In the genomic region with DNA sequence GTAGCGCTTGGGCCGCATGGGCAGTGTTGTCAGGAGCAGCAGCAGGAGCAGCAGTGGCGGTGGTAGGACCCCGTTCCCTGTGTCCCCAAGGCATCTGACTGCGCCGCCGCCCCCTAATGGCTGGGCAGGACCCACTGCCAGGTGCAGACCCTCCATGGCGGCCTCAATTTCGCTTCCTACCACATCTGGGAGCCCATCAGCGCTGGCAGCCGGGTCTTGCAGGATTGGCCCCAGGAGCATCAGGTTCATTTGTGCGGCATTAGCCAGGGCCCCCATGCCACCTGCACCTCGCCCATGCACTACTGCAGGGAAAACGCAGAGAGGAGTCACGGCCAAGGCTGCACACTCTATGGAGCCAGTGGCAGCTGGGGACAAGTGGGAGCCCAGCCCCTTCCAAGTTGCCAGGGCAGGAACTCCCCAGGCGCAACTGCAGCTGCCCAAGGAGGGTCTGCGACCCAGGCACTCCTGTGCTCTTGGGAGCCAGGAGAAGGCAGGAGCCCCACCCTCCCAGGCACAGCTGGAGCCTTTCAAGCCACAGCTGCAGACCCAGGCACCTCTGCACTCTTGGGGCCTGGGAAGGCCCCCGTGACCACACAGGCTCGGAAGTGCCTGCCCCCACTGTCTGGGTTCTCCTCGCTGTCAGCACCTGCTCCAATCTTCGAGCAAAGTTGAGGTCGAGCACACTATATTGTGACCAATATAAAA, we compare ENCODE assay signal across 21 cellular contexts.
A peak's percentile ranks its signal among the peaks of the same experiment; 100 is the strongest.
DNase-seq lines count a peak whose midpoint lies in the region; ATAC-seq, FAIRE-seq and TF ChIP-seq lines count a peak whose summit lies in the region.
"Had no signal": no experiment of that assay in that cellular context is flagged by ENCODE, and none has a peak within 500 bp of the region (broad histone marks: within the 10 kb centered on the region; RNA-seq: fewer than 3 reads in every experiment).

No MANE protein-coding gene starts in this region.

- whole genome bisulfite sequencing in right lobe of liver (ENCODE audit: insufficient coverage, low coverage, low lambda C conversion rate, missing lambda C conversion rate): 70% methylated on average over 4 of the region's 22 CpGs
- 41% methylated on average over 17 of the region's 22 CpGs for WGBS in HepG2 (ENCODE audit: low lambda C conversion rate)

- no peaks in the 10 kb centered on the region for H3K36me3 ChIP-seq in right lobe of liver
- H3K36me3 ChIP-seq in HepG2 (replicated peaks in 1 of 2; ENCODE audit: control insufficient read depth in 1 of 2, insufficient read depth in 2 of 2, low read length in 2 of 2): no peaks in the 10 kb centered on the region
- no peaks in the 10 kb centered on the region for H3K36me3 ChIP-seq in PC-9 (ENCODE audit: low read depth)
- H3K36me3 ChIP-seq: MG63 had no signal

- POLR2A ChIA-PET in HepG2 (lab: Yijun Ruan, JAX) (no interaction called here), PC-9 (lab: Charles Lee; ENCODE audit: unreplicated experiment) (no interaction called here)

- CTCF ChIA-PET in HepG2 (lab: Yijun Ruan, JAX; ENCODE audit: low intra/inter-chr PET ratio, low total read pairs) (no interaction called here), PC-9 (lab: Charles Lee) (no interaction called here)

- TF ChIP-seq CTCF in right lobe of liver (IDR thresholded peaks at IDR 0.05): no peak
- TF ChIP-seq CTCF in HepG2 (CRISPR knock-in tag; IDR thresholded peaks at IDR 0.05): no peak
- no peak for TF ChIP-seq CTCF in PC-9 (conservative IDR thresholded peaks at IDR 0.05)

- no peak for TF ChIP-seq RAD21 in HepG2 (CRISPR knock-in tag; IDR thresholded peaks at IDR 0.05)

- in situ Hi-C loops in HepG2 (cut with HindIII; ENCODE audit: extremely low pct_ligation_motif_present, low pct_unique_long_range_greater_than_20kb): no loop called here

- ATAC-seq in right lobe of liver (no peak), HepG2 (no peak), GM21367 (IDR thresholded peaks at IDR 0.05; ENCODE audit: unreplicated experiment) (no peak)

- intact Hi-C loops in right lobe of liver (cut with DNase I) (no loop called here), HepG2 (cut with micrococcal nuclease; ENCODE audit: unreplicated experiment) (no loop called here), posterior vena cava (cut with DNase I) (no loop called here), PC-9 (cut with micrococcal nuclease; ENCODE audit: unreplicated experiment) (no loop called here)

- H3K79me2 ChIP-seq in HepG2 (ENCODE audit: insufficient read depth, low read length): no peaks in the 10 kb centered on the region
- no peaks in the 10 kb centered on the region for H3K79me2 ChIP-seq in PC-9 (ENCODE audit: low read depth)

- H3K9ac ChIP-seq in HepG2 (ENCODE audit: insufficient read depth, low read depth, low read length): no peak overlapping the region

- no TSS peak for BruUV-seq in HepG2 (replicated peaks; lab: Mats Ljungman, UMichigan)
- BruUV-seq in PC-9 (replicated peaks; lab: Mats Ljungman, UMichigan): no TSS peak

- H3K9me3 ChIP-seq in right lobe of liver (no peaks in the 10 kb centered on the region), HepG2 (ENCODE audit: low read length) (no peaks in the 10 kb centered on the region), iPS-18c (ENCODE audit: control insufficient read depth, insufficient read depth, low read length) (peaks cover 2% of the 10 kb centered on the region), PC-9 (ENCODE audit: insufficient read depth, low read depth) (no peaks in the 10 kb centered on the region)
- H3K9me3 ChIP-seq: MG63 had no signal

- TF ChIP-seq EP300 in HepG2 (IDR thresholded peaks at IDR 0.05; ENCODE audit: low read depth in 2 of 2, low read length in 2 of 2) (no peak), HepG2 (CRISPR knock-in tag; IDR thresholded peaks at IDR 0.05; ENCODE audit: borderline replicate concordance) (no peak)

- DNase-seq in right lobe of liver: peak in 2 of 3 donors; percentile 31 to 50
- no peak for DNase-seq in HepG2 (ENCODE audit: low spot score)
- DNase-seq in posterior vena cava (ENCODE audit: low spot score): peak; percentile 73
- DNase-seq in ureter (ENCODE audit: low spot score): peak; percentile 30
- no peak for DNase-seq in PC-9
- DNase-seq in stimulated activated CD4-positive, alpha-beta T cell treated with anti-CD3 and anti-CD28 coated beads, Interleukin-12 subunit alpha, Interleukin-12 subunit beta, amount 100 ng/mL, for 4 hours: no peak
- DNase-seq: DMS79 treated with DMSO at 0.1 percent for 48 hours, H7, IMR-90, Kasumi-1, MG63, NCI-H1092, NCI-H146, NCI-H2029 treated with DMSO at 0.1 percent for 48 hours, NCI-H2171 treated with DMSO at 0.1 percent for 48 hours, NCI-H446 treated with DMSO at 0.1 percent for 48 hours, NCI-H69, SHP77 had no signal

- H3K4me3 ChIP-seq in right lobe of liver (no peak overlapping the region), HepG2 (replicated peaks in 1 of 3; ENCODE audit: insufficient read depth in 1 of 3, low read depth in 2 of 3, low read length in 3 of 3) (no peak overlapping the region), iPS-18c (ENCODE audit: insufficient read depth, low read depth, low read length) (peak overlapping the region; percentile 9; the same call in 1 of the 2 replicates), PC-9 (no peak overlapping the region)
- H3K4me3 ChIP-seq: MG63, SK-N-MC had no signal

- H3K4me2 ChIP-seq in HepG2 (ENCODE audit: low read depth, low read length) (no peak overlapping the region), PC-9 (no peak overlapping the region)

- H3K9me2 ChIP-seq in PC-9 (ENCODE audit: insufficient read depth): no peaks in the 10 kb centered on the region

- no peaks in the 10 kb centered on the region for H3F3A ChIP-seq in PC-9 (ENCODE audit: insufficient read depth, low read depth)

- no peak for FAIRE-seq in HepG2 (lab: Jason Lieb, UNC)

- H3K27ac ChIP-seq in right lobe of liver (no peak overlapping the region), HepG2 (ENCODE audit: extremely low read length, insufficient read depth, low read length) (no peak overlapping the region), PC-9 (no peak overlapping the region)
- H3K27ac ChIP-seq: SK-N-MC had no signal

- peaks cover 0 to 4% of the 10 kb centered on the region in 2 donors for H3K27me3 ChIP-seq in right lobe of liver
- no peaks in the 10 kb centered on the region for H3K27me3 ChIP-seq in HepG2 (ENCODE audit: control insufficient read depth in 1 of 2, insufficient read depth in 2 of 2, low read length in 2 of 2)
- peaks cover 5% of the 10 kb centered on the region; the same call in 1 of the 2 replicates for H3K27me3 ChIP-seq in PC-9 (ENCODE audit: insufficient read depth, low read depth)
- H3K27me3 ChIP-seq: MG63 had no signal

- H3K4me1 ChIP-seq in right lobe of liver (no peaks in the 10 kb centered on the region), HepG2 (ENCODE audit: insufficient read depth, low read length) (no peaks in the 10 kb centered on the region), PC-9 (replicated peaks; ENCODE audit: insufficient read depth) (no peaks in the 10 kb centered on the region)

- H4K20me1 ChIP-seq in HepG2 (ENCODE audit: insufficient read depth, low read length): no peaks in the 10 kb centered on the region
- no peaks in the 10 kb centered on the region for H4K20me1 ChIP-seq in PC-9 (ENCODE audit: insufficient read depth)

- H2AFZ ChIP-seq in HepG2 (ENCODE audit: low read length) (no peak overlapping the region), PC-9 (no peak overlapping the region)

- TF ChIP-seq POLR2A in right lobe of liver (IDR thresholded peaks at IDR 0.05) (no peak), HepG2 (IDR thresholded peaks at IDR 0.05; ENCODE audit: insufficient read depth in 1 of 2, low read depth in 2 of 2, low read length in 2 of 2) (no peak)

TF ChIP-seq in HepG2, 621 proteins besides CTCF, POLR2A, EP300 and RAD21 (continues in another document):
- TF ChIP-seq, protein P1, sequence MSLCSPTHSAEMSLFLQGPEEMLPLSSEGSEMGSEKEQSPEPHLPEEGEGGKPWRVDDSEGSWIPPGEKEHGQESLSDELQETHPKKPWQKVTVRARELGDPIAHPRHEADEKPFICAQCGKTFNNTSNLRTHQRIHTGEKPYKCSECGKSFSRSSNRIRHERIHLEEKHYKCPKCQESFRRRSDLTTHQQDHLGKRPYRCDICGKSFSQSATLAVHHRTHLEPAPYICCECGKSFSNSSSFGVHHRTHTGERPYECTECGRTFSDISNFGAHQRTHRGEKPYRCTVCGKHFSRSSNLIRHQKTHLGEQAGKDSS (CRISPR knock-in tag; IDR thresholded peaks at IDR 0.05; ENCODE audit: borderline replicate concordance, low read depth): no peak
- TF ChIP-seq ZFY (CRISPR knock-in tag; IDR thresholded peaks at IDR 0.05) (no peak), EZH2 (conservative IDR thresholded peaks at IDR 0.05; ENCODE audit: low read depth, low read length) (no peak), ZNF782 (CRISPR knock-in tag; IDR thresholded peaks at IDR 0.05; ENCODE audit: borderline replicate concordance) (no peak), HDAC1 (CRISPR knock-in tag; IDR thresholded peaks at IDR 0.05) (no peak), ZFP36L2 (CRISPR knock-in tag; IDR thresholded peaks at IDR 0.05) (no peak), SRSF4 (IDR thresholded peaks at IDR 0.05; ENCODE audit: low read depth, low read length, poor library complexity, severe bottlenecking) (no peak), ZNF766 (CRISPR knock-in tag; IDR thresholded peaks at IDR 0.05; ENCODE audit: borderline replicate concordance) (no peak), TOE1 (CRISPR knock-in tag; IDR thresholded peaks at IDR 0.05) (no peak)

Comparison
In these comparisons a context has a peak if more than half of its experiments do, and no peak if none do; other contexts are left out.
1. DNase-seq: peak in right lobe of liver (2 of 3), posterior vena cava (single experiment) and ureter (single experiment); none in HepG2 (single experiment), PC-9 (0 of 2) and stimulated activated CD4-positive, alpha-beta T cell treated with anti-CD3 and anti-CD28 coated beads, Interleukin-12 subunit alpha, Interleukin-12 subunit beta, amount 100 ng/mL, for 4 hours (single experiment).